11 cellular contexts compared by ENCODE assay signal in the genomic region with DNA sequence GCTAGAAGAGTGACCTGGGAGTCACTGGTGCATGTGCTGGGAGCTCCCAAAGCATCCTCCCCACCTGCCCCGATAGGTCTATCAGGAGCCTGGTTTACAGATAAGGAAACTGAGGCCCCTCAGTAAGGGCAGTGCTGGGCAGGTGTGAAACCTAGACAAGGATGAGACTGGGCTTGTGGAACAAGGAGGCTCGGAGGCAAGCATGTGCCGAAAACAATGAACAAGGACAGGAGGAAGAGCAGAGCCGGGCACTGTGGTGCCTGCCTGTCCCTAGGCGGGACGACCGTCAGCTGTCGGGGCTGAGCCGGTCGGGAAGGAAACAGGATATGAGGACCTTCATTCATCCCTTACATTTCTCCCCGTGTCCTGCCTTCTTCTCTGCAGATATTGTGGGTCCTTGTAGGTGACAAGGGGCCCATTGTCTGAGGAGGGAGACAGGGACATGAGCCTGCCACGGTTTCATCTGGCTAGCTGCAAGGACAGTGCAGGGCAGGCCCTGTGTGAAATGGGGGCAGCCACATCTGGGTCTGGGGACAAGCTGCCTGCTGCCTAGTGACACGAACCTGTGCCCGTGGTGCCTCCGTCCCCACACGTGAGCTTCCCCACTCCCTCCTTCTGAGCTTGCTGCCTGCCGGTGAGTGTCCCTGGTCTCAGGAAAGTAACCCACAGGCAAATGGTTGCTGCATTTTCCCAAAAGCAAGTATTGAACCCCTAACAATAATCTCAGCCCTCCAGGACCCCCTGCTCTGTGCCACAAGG. TPM values are rescaled to one million over a fixed set of nuclear protein-coding genes. Genes with fewer than 3 reads are reported as not detected.
A peak's percentile ranks its signal among the peaks of the same experiment; 100 is the strongest.
DNase-seq lines count a peak whose midpoint lies in the region; ATAC-seq and TF ChIP-seq lines count a peak whose summit lies in the region.
"Had no signal": no experiment of that assay in that cellular context is flagged by ENCODE, and none has a peak within 500 bp of the region (broad histone marks: within the 10 kb centered on the region; RNA-seq: fewer than 3 reads in every experiment).

No MANE protein-coding gene starts in this region.

- 75 to 78% methylated on average over 9 to 17 of the region's 17 CpGs for WGBS in transverse colon (ENCODE audit: low coverage in 1 of 2), 2 donors

- H3K4me1 Mint-ChIP-seq in activated naive CD4-positive, alpha-beta T cell treated with anti-CD3 and anti-CD28 coated beads for 36 hours (ENCODE audit: low read depth): peaks cover 63% of the 10 kb centered on the region
- H3K4me1 Mint-ChIP-seq in activated CD4-positive, alpha-beta memory T cell treated with anti-CD3 and anti-CD28 coated beads, Interleukin-2, amount 10 ng/mL, durations not matched to agents 7 days and 5 days: peaks cover 72% of the 10 kb centered on the region
- peaks cover 61% of the 10 kb centered on the region for H3K4me1 Mint-ChIP-seq in memory B cell

- TF ChIP-seq CTCF in transverse colon (IDR thresholded peaks at IDR 0.05): no peak
- TF ChIP-seq CTCF in brain microvascular endothelial cell (IDR thresholded peaks at IDR 0.05; ENCODE audit: low read depth, low read length, missing control alignments): no peak

- CTCF ChIA-PET in activated naive CD4-positive, alpha-beta T cell treated with anti-CD3 and anti-CD28 coated beads for 36 hours (lab: Charles Lee): interaction anchor here (0.7 to 1.7 kb wide), 4 partner anchors 9 to 94 kb away, joined by 4 to 12 read pairs (median 4); no protein-coding TSS in a partner anchor
- CTCF ChIA-PET in activated CD4-positive, alpha-beta memory T cell treated with anti-CD3 and anti-CD28 coated beads, Interleukin-2, amount 10 ng/mL, durations not matched to agents 7 days and 5 days (lab: Charles Lee): interaction anchor here (1.1 to 1.6 kb wide), 4 partner anchors 9 to 175 kb away, joined by 3 to 7 read pairs (median 6); no protein-coding TSS in a partner anchor

- intact Hi-C loops in activated naive CD4-positive, alpha-beta T cell treated with anti-CD3 and anti-CD28 coated beads for 36 hours (cut with micrococcal nuclease): loop anchor here (2.0 kb wide), 1 partner anchor 129 kb away; no protein-coding TSS in a partner anchor
- intact Hi-C loops in transverse colon (cut with DNase I; ENCODE audit: low total_unique reads): no loop called here

- peak overlapping the region in 2 of 4 donors; percentile 25 to 46 for H3K4me3 ChIP-seq in transverse colon
- H3K4me3 ChIP-seq in brain microvascular endothelial cell (ENCODE audit: low read depth, low read length): no peak overlapping the region
- H3K4me3 ChIP-seq: SK-N-MC had no signal

- H3K27me3 ChIP-seq in transverse colon: no peaks in the 10 kb centered on the region
- H3K27me3 ChIP-seq in brain microvascular endothelial cell (replicated peaks): no peaks in the 10 kb centered on the region

- no peak for TF ChIP-seq POLR2A in transverse colon (IDR thresholded peaks at IDR 0.05)

- POLR2A ChIA-PET in activated CD4-positive, alpha-beta memory T cell treated with anti-CD3 and anti-CD28 coated beads, Interleukin-2, amount 10 ng/mL, durations not matched to agents 7 days and 5 days (lab: Charles Lee): interaction anchor here (0.8 to 5.9 kb wide), 17 partner anchors 9 to 490 kb away, joined by 3 to 118 read pairs (median 6); a partner anchor contains a TSS

- no peaks in the 10 kb centered on the region for H3K27me3 Mint-ChIP-seq in activated naive CD4-positive, alpha-beta T cell treated with anti-CD3 and anti-CD28 coated beads for 36 hours (ENCODE audit: low read depth)
- no peaks in the 10 kb centered on the region for H3K27me3 Mint-ChIP-seq in activated CD4-positive, alpha-beta memory T cell treated with anti-CD3 and anti-CD28 coated beads, Interleukin-2, amount 10 ng/mL, durations not matched to agents 7 days and 5 days
- no peaks in the 10 kb centered on the region for H3K27me3 Mint-ChIP-seq in memory B cell
- H3K27me3 Mint-ChIP-seq: type B pancreatic cell had no signal

- H3K27ac ChIP-seq in transverse colon: peak overlapping the region; percentile 56 to 76 (median 72)
- no peak overlapping the region for H3K27ac ChIP-seq in brain microvascular endothelial cell
- H3K27ac ChIP-seq: SK-N-MC had no signal

- H3K27ac Mint-ChIP-seq in activated naive CD4-positive, alpha-beta T cell treated with anti-CD3 and anti-CD28 coated beads for 36 hours: peak overlapping the region; percentile 100
- H3K27ac Mint-ChIP-seq in activated CD4-positive, alpha-beta memory T cell treated with anti-CD3 and anti-CD28 coated beads, Interleukin-2, amount 10 ng/mL, durations not matched to agents 7 days and 5 days: peak overlapping the region; percentile 98
- peak overlapping the region; percentile 99 for H3K27ac Mint-ChIP-seq in memory B cell
- H3K27ac Mint-ChIP-seq: type B pancreatic cell had no signal

- no peaks in the 10 kb centered on the region for H3K36me3 ChIP-seq in transverse colon
- no peaks in the 10 kb centered on the region for H3K36me3 ChIP-seq in brain microvascular endothelial cell (replicated peaks)

- no peak for ATAC-seq in memory B cell (ENCODE audit: low read depth)
- no peak for ATAC-seq in GM18873 (IDR thresholded peaks at IDR 0.05; ENCODE audit: low FRiP score, unreplicated experiment)

- H3K4me3 Mint-ChIP-seq in activated naive CD4-positive, alpha-beta T cell treated with anti-CD3 and anti-CD28 coated beads for 36 hours: peak overlapping the region; percentile 99
- H3K4me3 Mint-ChIP-seq in activated CD4-positive, alpha-beta memory T cell treated with anti-CD3 and anti-CD28 coated beads, Interleukin-2, amount 10 ng/mL, durations not matched to agents 7 days and 5 days: peak overlapping the region; percentile 85
- H3K4me3 Mint-ChIP-seq in memory B cell: peak overlapping the region; percentile 100
- H3K4me3 Mint-ChIP-seq: type B pancreatic cell had no signal

- H3K4me1 ChIP-seq in transverse colon: no peaks in the 10 kb centered on the region

- H3K36me3 Mint-ChIP-seq in activated naive CD4-positive, alpha-beta T cell treated with anti-CD3 and anti-CD28 coated beads for 36 hours (ENCODE audit: low read depth): peaks cover 53% of the 10 kb centered on the region
- H3K36me3 Mint-ChIP-seq in activated CD4-positive, alpha-beta memory T cell treated with anti-CD3 and anti-CD28 coated beads, Interleukin-2, amount 10 ng/mL, durations not matched to agents 7 days and 5 days (ENCODE audit: low read depth): peaks cover 73% of the 10 kb centered on the region
- H3K36me3 Mint-ChIP-seq in memory B cell: peaks cover 11% of the 10 kb centered on the region
- H3K36me3 Mint-ChIP-seq: type B pancreatic cell had no signal

- in situ Hi-C loops in transverse colon (cut with MboI; ENCODE audit: low pct_ligation_motif_present in 1 of 4, low pct_unique_long_range_greater_than_20kb in 1 of 4, low sequenced_read_pairs in 3 of 4): no loop called here
- in situ Hi-C loops in brain microvascular endothelial cell (cut with HindIII; ENCODE audit: low pct_ligation_motif_present, low sequenced_read_pairs): no loop called here

- H3K9me3 Mint-ChIP-seq in activated naive CD4-positive, alpha-beta T cell treated with anti-CD3 and anti-CD28 coated beads for 36 hours: peaks cover 13% of the 10 kb centered on the region
- H3K9me3 Mint-ChIP-seq in activated CD4-positive, alpha-beta memory T cell treated with anti-CD3 and anti-CD28 coated beads, Interleukin-2, amount 10 ng/mL, durations not matched to agents 7 days and 5 days: peaks cover 13% of the 10 kb centered on the region
- H3K9me3 Mint-ChIP-seq in memory B cell: no peaks in the 10 kb centered on the region
- H3K9me3 Mint-ChIP-seq: type B pancreatic cell had no signal

- no peaks in the 10 kb centered on the region for H3K9me3 ChIP-seq in transverse colon

- DNase-seq in activated naive CD4-positive, alpha-beta T cell treated with anti-CD3 and anti-CD28 coated beads for 36 hours: peak; percentile 31
- DNase-seq in activated naive CD4-positive, alpha-beta T cell treated with anti-CD3 and anti-CD28 coated beads, Interleukin-2, amount 50 U/mL, for 16 hours: no peak
- DNase-seq in activated CD4-positive, alpha-beta memory T cell treated with anti-CD3 and anti-CD28 coated beads, Interleukin-2, amount 10 ng/mL, durations not matched to agents 7 days and 5 days: no peak
- DNase-seq in memory B cell (ENCODE audit: low spot score in 2 of 2) (no peak), transverse colon (no peak), brain microvascular endothelial cell (no peak), T-helper 9 cell (no peak)

- TF ChIP-seq EP300 in transverse colon (IDR thresholded peaks at IDR 0.05; ENCODE audit: low read depth): no peak

RNA-seq across cellular contexts. Expression of a gene that starts 18.6 kb away (rescaled TPM):
- 10 to 100 TPM; 57.7 to 58.8 TPM for total RNA-seq in activated naive CD4-positive, alpha-beta T cell treated with anti-CD3 and anti-CD28 coated beads for 36 hours
- 100 to 1,000 TPM; 102 to 104 TPM for total RNA-seq in activated CD4-positive, alpha-beta memory T cell treated with anti-CD3 and anti-CD28 coated beads, Interleukin-2, amount 10 ng/mL, durations not matched to agents 7 days and 5 days
- 1 to 10 TPM in 3 of 4 donors, not detected in 1; 5.2 to 9.7 (median 6.0) TPM for total RNA-seq in transverse colon
- total RNA-seq: dermis microvascular lymphatic vessel endothelial cell had no signal

Comparison
In these comparisons a context has a peak if more than half of its experiments do, and no peak if none do; other contexts are left out.
1. RNA of a gene that starts 18.6 kb away (total RNA-seq): 102 to 104 TPM in activated CD4-positive, alpha-beta memory T cell treated with anti-CD3 and anti-CD28 coated beads, Interleukin-2, amount 10 ng/mL, durations not matched to agents 7 days and 5 days and 57.7 to 58.8 TPM in activated naive CD4-positive, alpha-beta T cell treated with anti-CD3 and anti-CD28 coated beads for 36 hours; 5.2 to 9.7 TPM in transverse colon; every median in the first group is over 4 times any median in the second.
2. Peak in every context shown above with its lines, with median percentiles within 50 percentile points of each other: H3K27ac Mint-ChIP-seq and H3K4me3 Mint-ChIP-seq.